In genomic region chr17:47695664-47696376, GRCh38 we compare ENCODE assay signal across 10 cellular contexts. TPM values are rescaled to one million over a fixed set of nuclear protein-coding genes. Genes with fewer than 3 reads are reported as not detected.
DNase-seq lines count a peak whose midpoint lies in the region; ATAC-seq and TF ChIP-seq lines count a peak whose summit lies in the region.
"Had no signal": no experiment of that assay in that cellular context is flagged by ENCODE, and none has a peak within 500 bp of the region (broad histone marks: within the 10 kb centered on the region; RNA-seq: fewer than 3 reads in every experiment).

No MANE protein-coding gene starts in this region.

- no peaks in the 10 kb centered on the region for H3K27me3 Mint-ChIP-seq in naive thymus-derived CD8-positive, alpha-beta T cell

- no peak overlapping the region for H3K27ac ChIP-seq in HUES6 (ENCODE audit: low read depth, low read length)

- no peaks in the 10 kb centered on the region for H3K27me3 ChIP-seq in HUES6 (ENCODE audit: control insufficient read depth, insufficient read depth, low read length)

- DNase-seq in AG10803 (ENCODE audit: low read depth) (no peak), ecto neural progenitor cell (ENCODE audit: low spot score) (peak; percentile 67), NCI-H82 treated with DMSO at 0.1 percent for 48 hours (lab: John Stamatoyannopoulos, UW; ENCODE audit: unreplicated experiment) (no peak), epidermal melanocyte (ENCODE audit: insufficient read length, low spot score) (no peak)
- DNase-seq in naive thymus-derived CD8-positive, alpha-beta T cell, result no peak

- peak overlapping the region; percentile 76 for H3K9ac ChIP-seq in HUES6 (ENCODE audit: low read length)

- no peak for TF ChIP-seq CTCF in AG10803 (conservative IDR thresholded peaks at IDR 0.05; ENCODE audit: low read length)

- H3K9me3 ChIP-seq in HUES6 (ENCODE audit: control insufficient read depth, insufficient read depth, low read depth, low read length), result no peaks in the 10 kb centered on the region

- H3K27ac Mint-ChIP-seq in naive thymus-derived CD8-positive, alpha-beta T cell, result peak overlapping the region in 1 of 10 donors; percentile 31

- H3K4me3 ChIP-seq in AG10803 (ENCODE audit: low read length) (peak overlapping the region; percentile 65), HUES6 (ENCODE audit: low read depth, low read length) (peak overlapping the region; percentile 81)

- peaks cover 26% of the 10 kb centered on the region for H3K4me1 ChIP-seq in HUES6 (ENCODE audit: control insufficient read depth, insufficient read depth, low read length)

- ATAC-seq in naive thymus-derived CD8-positive, alpha-beta T cell, result no peak
- ATAC-seq in GM21723 (IDR thresholded peaks at IDR 0.05; ENCODE audit: unreplicated experiment) (no peak), HG02798 (IDR thresholded peaks at IDR 0.05; ENCODE audit: poor library complexity, unreplicated experiment) (no peak)

- no peaks in the 10 kb centered on the region for H3K36me3 Mint-ChIP-seq in naive thymus-derived CD8-positive, alpha-beta T cell

- peaks cover 3% of the 10 kb centered on the region; the same call in 1 of the 2 replicates for H3K36me3 ChIP-seq in HUES6 (ENCODE audit: control insufficient read depth, insufficient read depth, low read length)

- POLR2A ChIA-PET in naive thymus-derived CD8-positive, alpha-beta T cell (lab: Charles Lee), result interaction anchor here (0.6 to 0.7 kb wide), 3 partner anchors 18 to 195 kb away, joined by 3 to 7 read pairs (median 3); no protein-coding TSS in a partner anchor

- no peaks in the 10 kb centered on the region for H3K9me3 Mint-ChIP-seq in naive thymus-derived CD8-positive, alpha-beta T cell

- H3K4me3 Mint-ChIP-seq in naive thymus-derived CD8-positive, alpha-beta T cell, result peak overlapping the region in 8 of 10 donors; percentile 80 to 95 (median 88)

- peaks cover 25 to 45% (median 32%) of the 10 kb centered on the region in 4 donors for H3K4me1 Mint-ChIP-seq in naive thymus-derived CD8-positive, alpha-beta T cell

RNA-seq across cellular contexts. Expression of gene TBKBP1, which starts 1.9 kb away (rescaled TPM):
- total RNA-seq in naive thymus-derived CD8-positive, alpha-beta T cell, result 1 to 10 TPM; 1.4 to 3.1 TPM
- polyA plus RNA-seq in naive thymus-derived CD8-positive, alpha-beta T cell, result under 1 TPM in 2 of 3 donors, not detected in 1; 0.07 to 0.59 TPM

RNA-seq across cellular contexts. Expression of gene TBX21, which starts 37.2 kb away (rescaled TPM):
- total RNA-seq in naive thymus-derived CD8-positive, alpha-beta T cell, result 1 to 10 TPM; 1.6 to 2.1 TPM
- 10 to 100 TPM in 1 of 3 donors, 1 to 10 TPM in 1, under 1 TPM in 1; 0.42 to 27.4 (median 1.3) TPM for polyA plus RNA-seq in naive thymus-derived CD8-positive, alpha-beta T cell
- total RNA-seq: LHCN-M2, renal cortical epithelial cell had no signal

RNA-seq across cellular contexts. Expression of gene KPNB1, which starts 46.1 kb away (rescaled TPM):
- total RNA-seq in naive thymus-derived CD8-positive, alpha-beta T cell, result 100 to 1,000 TPM; 217 to 252 TPM
- 10 to 100 TPM; 22.8 to 32.2 (median 25.7) TPM for polyA plus RNA-seq in naive thymus-derived CD8-positive, alpha-beta T cell
